ENCODE assay signal across 34 cellular contexts in genomic region chr12:73185403-73185802, GRCh38.
"Had no signal": no experiment of that assay in that cellular context is flagged by ENCODE, and none has a peak within 500 bp of the region (broad histone marks: within the 10 kb centered on the region; RNA-seq: fewer than 3 reads in every experiment).

No MANE protein-coding gene starts in this region.

- H3K27me3 ChIP-seq: ascending aorta, breast epithelium, cardiac muscle cell, dorsolateral prefrontal cortex, esophagus muscularis mucosa, foreskin keratinocyte, gastrocnemius medialis, heart left ventricle had no signal

- H3K27me3 Mint-ChIP-seq: activated CD4-positive, alpha-beta memory T cell treated with anti-CD3 and anti-CD28 coated beads, Interleukin-2, amount 10 ng/mL, durations not matched to agents 7 days and 5 days; activated CD4-positive, alpha-beta T cell treated with anti-CD3 and anti-CD28 coated beads, Interleukin-2, amount 10 ng/mL, durations not matched to agents 7 days and 5 days; activated naive CD4-positive, alpha-beta T cell treated with anti-CD3 and anti-CD28 coated beads, Interleukin-2, amount 10 ng/mL, durations not matched to agents 7 days and 5 days; activated naive CD8-positive, alpha-beta T cell treated with anti-CD3 and anti-CD28 coated beads, Interleukin-2, amount 10 ng/mL, durations not matched to agents 7 days and 5 days; activated T-cell treated with anti-CD3 and anti-CD28 coated beads, Interleukin-2, amount 50 U/mL, for 24 hours; brain; dendritic cell treated with granulocyte-macrophage colony-stimulating factor and Interleukin-4, amounts not matched to agents 40 ng/mL and 50 ng/mL, for 4 days; T-helper 17 cell had no signal

- H3K4me1 ChIP-seq: ascending aorta, breast epithelium, esophagus muscularis mucosa, foreskin keratinocyte, gastrocnemius medialis, heart left ventricle had no signal

- H3K27ac Mint-ChIP-seq: activated CD4-positive, alpha-beta memory T cell treated with anti-CD3 and anti-CD28 coated beads, Interleukin-2, amount 10 ng/mL, durations not matched to agents 7 days and 5 days; activated CD4-positive, alpha-beta T cell treated with anti-CD3 and anti-CD28 coated beads, Interleukin-2, amount 10 ng/mL, durations not matched to agents 7 days and 5 days; activated naive CD4-positive, alpha-beta T cell treated with anti-CD3 and anti-CD28 coated beads, Interleukin-2, amount 10 ng/mL, durations not matched to agents 7 days and 5 days; activated naive CD4-positive, alpha-beta T cell treated with anti-CD3 and anti-CD28 coated beads, Interleukin-2, amount 50 U/mL, for 72 hours; activated naive CD8-positive, alpha-beta T cell treated with anti-CD3 and anti-CD28 coated beads, Interleukin-2, amount 10 ng/mL, durations not matched to agents 7 days and 5 days; activated T-cell treated with anti-CD3 and anti-CD28 coated beads, Interleukin-2, amount 50 U/mL, for 24 hours; activated T-cell treated with anti-CD3 and anti-CD28 coated beads, Interleukin-2, amount 50 U/mL, for 72 hours; brain; dendritic cell treated with granulocyte-macrophage colony-stimulating factor and Interleukin-4, amounts not matched to agents 40 ng/mL and 50 ng/mL, for 4 days; T-helper 17 cell; T-helper 2 cell treated with Interferon-gamma antibody and Interleukin-4, amounts not matched to agents 5 μg/mL and 100 μg/mL, for 36 hours had no signal

- H3K4me3 Mint-ChIP-seq: activated CD4-positive, alpha-beta memory T cell treated with anti-CD3 and anti-CD28 coated beads, Interleukin-2, amount 10 ng/mL, durations not matched to agents 7 days and 5 days; activated CD4-positive, alpha-beta T cell treated with anti-CD3 and anti-CD28 coated beads, Interleukin-2, amount 10 ng/mL, durations not matched to agents 7 days and 5 days; activated naive CD4-positive, alpha-beta T cell treated with anti-CD3 and anti-CD28 coated beads, Interleukin-2, amount 10 ng/mL, durations not matched to agents 7 days and 5 days; activated naive CD8-positive, alpha-beta T cell treated with anti-CD3 and anti-CD28 coated beads, Interleukin-2, amount 10 ng/mL, durations not matched to agents 7 days and 5 days; activated T-cell treated with anti-CD3 and anti-CD28 coated beads, Interleukin-2, amount 50 U/mL, for 24 hours; activated T-cell treated with anti-CD3 and anti-CD28 coated beads, Interleukin-2, amount 50 U/mL, for 72 hours; brain; dendritic cell treated with granulocyte-macrophage colony-stimulating factor and Interleukin-4, amounts not matched to agents 40 ng/mL and 50 ng/mL, for 4 days; T-helper 17 cell; T-helper 2 cell treated with Interferon-gamma antibody and Interleukin-4, amounts not matched to agents 5 μg/mL and 100 μg/mL, for 36 hours had no signal

- H3K9me3 ChIP-seq: ascending aorta had no signal

- H3K4me1 Mint-ChIP-seq: activated CD4-positive, alpha-beta memory T cell treated with anti-CD3 and anti-CD28 coated beads, Interleukin-2, amount 10 ng/mL, durations not matched to agents 7 days and 5 days; activated CD4-positive, alpha-beta T cell treated with anti-CD3 and anti-CD28 coated beads, Interleukin-2, amount 10 ng/mL, durations not matched to agents 7 days and 5 days; activated naive CD4-positive, alpha-beta T cell treated with anti-CD3 and anti-CD28 coated beads, Interleukin-2, amount 10 ng/mL, durations not matched to agents 7 days and 5 days; activated naive CD8-positive, alpha-beta T cell treated with anti-CD3 and anti-CD28 coated beads, Interleukin-2, amount 10 ng/mL, durations not matched to agents 7 days and 5 days; T-helper 17 cell had no signal

- H3K36me3 Mint-ChIP-seq: activated naive CD4-positive, alpha-beta T cell treated with anti-CD3 and anti-CD28 coated beads, Interleukin-2, amount 10 ng/mL, durations not matched to agents 7 days and 5 days; activated naive CD8-positive, alpha-beta T cell treated with anti-CD3 and anti-CD28 coated beads, Interleukin-2, amount 10 ng/mL, durations not matched to agents 7 days and 5 days; brain had no signal

- H3K4me3 ChIP-seq: ascending aorta, breast epithelium, cardiac muscle cell, coronary artery, dorsolateral prefrontal cortex, esophagus muscularis mucosa, gastrocnemius medialis, heart left ventricle had no signal

- H3K27ac ChIP-seq: ascending aorta, breast epithelium, cardiac muscle cell, coronary artery, dorsolateral prefrontal cortex, esophagus muscularis mucosa, foreskin keratinocyte, gastrocnemius medialis, heart left ventricle had no signal

- H3K36me3 ChIP-seq: ascending aorta, breast epithelium, cardiac muscle cell, esophagus muscularis mucosa, gastrocnemius medialis, heart left ventricle had no signal

- DNase-seq: activated CD4-positive, alpha-beta memory T cell treated with anti-CD3 and anti-CD28 coated beads, Interleukin-2, amount 10 ng/mL, durations not matched to agents 7 days and 5 days; activated CD4-positive, alpha-beta T cell treated with anti-CD3 and anti-CD28 coated beads for 1 hour; activated CD4-positive, alpha-beta T cell treated with anti-CD3 and anti-CD28 coated beads for 4 hours; activated CD4-positive, alpha-beta T cell treated with anti-CD3 and anti-CD28 coated beads, Interleukin-2, amount 10 ng/mL, durations not matched to agents 7 days and 5 days; activated CD4-positive, alpha-beta T cell treated with anti-CD3 and anti-CD28 coated beads, Interleukin-2, amount 50 U/mL, for 4 hours; activated CD4-positive, CD25-positive, alpha-beta regulatory T cell; activated CD8-positive, alpha-beta memory T cell treated with anti-CD3 and anti-CD28 coated beads, Interleukin-2, amount 50 U/mL, for 48 hours; activated gamma-delta T cell; activated naive CD4-positive, alpha-beta T cell; activated naive CD4-positive, alpha-beta T cell treated with anti-CD3 and anti-CD28 coated beads, Interleukin-2, amount 10 ng/mL, durations not matched to agents 7 days and 5 days; activated naive CD8-positive, alpha-beta T cell treated with anti-CD3 and anti-CD28 coated beads, Interleukin-2, amount 10 ng/mL, durations not matched to agents 7 days and 5 days; activated T-cell treated with anti-CD3 and anti-CD28 coated beads for 4 hours; activated T-cell treated with anti-CD3 and anti-CD28 coated beads, Interleukin-2, amount 50 U/mL, for 24 hours; activated T-cell treated with anti-CD3 and anti-CD28 coated beads, Interleukin-2, amount 50 U/mL, for 72 hours; central memory CD4-positive, alpha-beta T cell; cerebellar nuclear complex; dorsolateral prefrontal cortex; effector memory CD4-positive, alpha-beta T cell; erythroblast; foreskin keratinocyte; gastrocnemius medialis; glutamatergic neuron; heart left ventricle; T-helper 17 cell; T1000 had no signal
